In genomic region chr1:170388489-170388888, GRCh38 we compare ENCODE assay signal across 20 cellular contexts.
DNase-seq lines count a peak whose midpoint lies in the region; ATAC-seq and TF ChIP-seq lines count a peak whose summit lies in the region.
"Had no signal": no experiment of that assay in that cellular context is flagged by ENCODE, and none has a peak within 500 bp of the region (broad histone marks: within the 10 kb centered on the region; RNA-seq: fewer than 3 reads in every experiment).

No MANE protein-coding gene starts in this region.

- no peak overlapping the region for H3K27ac ChIP-seq in foreskin keratinocyte
- H3K27ac ChIP-seq: C4-2B, Peyer's patch had no signal

- no peak overlapping the region for H3K27ac Mint-ChIP-seq in WTC11
- H3K27ac Mint-ChIP-seq: CD8-positive, alpha-beta memory T cell had no signal

- CTCF ChIA-PET in WTC11 (lab: Charles Lee): no interaction called here

- no peaks in the 10 kb centered on the region for H3K36me3 Mint-ChIP-seq in WTC11
- H3K36me3 Mint-ChIP-seq: CD8-positive, alpha-beta memory T cell had no signal

- no peaks in the 10 kb centered on the region; the same call in 1 of the 2 replicates for H3K27me3 Mint-ChIP-seq in WTC11 (ENCODE audit: low read depth)
- H3K27me3 Mint-ChIP-seq: CD8-positive, alpha-beta memory T cell had no signal

- H3K4me1 Mint-ChIP-seq in WTC11: no peaks in the 10 kb centered on the region
- H3K4me1 Mint-ChIP-seq: CD8-positive, alpha-beta memory T cell had no signal

- no peak overlapping the region for H3K4me3 Mint-ChIP-seq in WTC11
- H3K4me3 Mint-ChIP-seq: CD8-positive, alpha-beta memory T cell had no signal

- no peaks in the 10 kb centered on the region for H3K4me1 ChIP-seq in foreskin keratinocyte
- H3K4me1 ChIP-seq: Peyer's patch had no signal

- intact Hi-C loops in left ventricle myocardium superior (cut with micrococcal nuclease) (no loop called here), cardiac septum (cut with DNase I) (no loop called here)

- no peaks in the 10 kb centered on the region for H3K9me3 Mint-ChIP-seq in WTC11
- H3K9me3 Mint-ChIP-seq: CD8-positive, alpha-beta memory T cell had no signal

- no peak for DNase-seq in left ventricle myocardium superior
- no peak for DNase-seq in cardiac septum (ENCODE audit: low spot score)
- no peak for DNase-seq in WTC11 (ENCODE audit: low spot score)
- peak; percentile 42 to 74 for DNase-seq in foreskin keratinocyte
- DNase-seq in NCI-H2227 treated with DMSO at 0.1 percent for 48 hours (lab: John Stamatoyannopoulos, UW): no peak
- DNase-seq in NCI-H748 treated with DMSO at 0.1 percent for 48 hours (lab: John Stamatoyannopoulos, UW): no peak
- DNase-seq: Calu3; CD8-positive, alpha-beta memory T cell; DMS153; MM.1S; NCI-H1092 treated with DMSO at 0.1 percent for 48 hours; NCI-H1436 treated with DMSO at 0.1 percent for 48 hours; NCI-H2029; NCI-H226; NCI-H510A treated with DMSO at 0.1 percent for 48 hours; NCI-H82; Peyer's patch had no signal

- ATAC-seq in left ventricle myocardium superior: peak; percentile 69
- peak; percentile 51; the same call in 1 of the 2 replicates for ATAC-seq in WTC11
- peak; percentile 55 for ATAC-seq in foreskin keratinocyte
- ATAC-seq in GM21528 (IDR thresholded peaks at IDR 0.05; ENCODE audit: low FRiP score, unreplicated experiment): no peak
- ATAC-seq: Right ventricle myocardium inferior had no signal

- no peaks in the 10 kb centered on the region for H3K27me3 ChIP-seq in foreskin keratinocyte
- H3K27me3 ChIP-seq: Peyer's patch had no signal

- TF ChIP-seq CTCF in WTC11 (IDR thresholded peaks at IDR 0.05) (no peak), foreskin keratinocyte (conservative IDR thresholded peaks at IDR 0.05) (no peak)

- POLR2A ChIA-PET in WTC11 (lab: Charles Lee): no interaction called here

TF ChIP-seq in WTC11, 78 proteins besides CTCF, POLR2A, EP300 and RAD21:
- TF ChIP-seq NR3C1 (CRISPR knock-in tag; conservative IDR thresholded peaks at IDR 0.05; ENCODE audit: low read depth): no peak
- TF ChIP-seq ZNF138 (CRISPR knock-in tag; conservative IDR thresholded peaks at IDR 0.05): no peak
- no peak for TF ChIP-seq PRDM15 (CRISPR knock-in tag; IDR thresholded peaks at IDR 0.05)
- TF ChIP-seq GRHL2 (CRISPR knock-in tag; IDR thresholded peaks at IDR 0.05; ENCODE audit: insufficient replicate concordance, severe bottlenecking): no peak
- no peak for TF ChIP-seq ATF1 (CRISPR knock-in tag; IDR thresholded peaks at IDR 0.05)
- no peak for TF ChIP-seq KAT7 (CRISPR knock-in tag; IDR thresholded peaks at IDR 0.05; ENCODE audit: borderline replicate concordance)

Comparison
In these comparisons a context has a peak if more than half of its experiments do, and no peak if none do; other contexts are left out.
1. DNase-seq: peak in foreskin keratinocyte (2 of 2); none in left ventricle myocardium superior (single experiment), cardiac septum (single experiment), WTC11 (single experiment), NCI-H2227 treated with DMSO at 0.1 percent for 48 hours (single experiment) and NCI-H748 treated with DMSO at 0.1 percent for 48 hours (single experiment).